In genomic region chr18:6215888-6216287, GRCh38 we compare ENCODE assay signal across 1 cellular context.
TF ChIP-seq lines count a peak whose summit lies in the region.

No MANE protein-coding gene starts in this region.

TF ChIP-seq in HepG2, 621 proteins besides CTCF, POLR2A, EP300 and RAD21 (continued from another document):
- TF ChIP-seq ZHX2 (IDR thresholded peaks at IDR 0.05; ENCODE audit: low read depth) (no peak), ZHX2 (CRISPR knock-in tag; IDR thresholded peaks at IDR 0.05; ENCODE audit: borderline replicate concordance) (no peak), KLF11 (CRISPR knock-in tag; IDR thresholded peaks at IDR 0.05) (no peak), ZBTB25 (CRISPR knock-in tag; IDR thresholded peaks at IDR 0.05) (no peak), HNRNPK (IDR thresholded peaks at IDR 0.05; ENCODE audit: low read depth, low read length, poor library complexity, severe bottlenecking) (no peak), ZNF382 (CRISPR knock-in tag; IDR thresholded peaks at IDR 0.05; ENCODE audit: borderline replicate concordance) (no peak), ZFP1 (CRISPR knock-in tag; IDR thresholded peaks at IDR 0.05) (no peak), ATM (IDR thresholded peaks at IDR 0.05; ENCODE audit: borderline replicate concordance) (no peak), RFX1 (IDR thresholded peaks at IDR 0.05) (no peak), ZNF792 (CRISPR knock-in tag; IDR thresholded peaks at IDR 0.05) (no peak), ZNF570 (CRISPR knock-in tag; IDR thresholded peaks at IDR 0.05; ENCODE audit: borderline replicate concordance) (no peak)
